Comparison of ENCODE assay signal across 31 cellular contexts in the genomic region with DNA sequence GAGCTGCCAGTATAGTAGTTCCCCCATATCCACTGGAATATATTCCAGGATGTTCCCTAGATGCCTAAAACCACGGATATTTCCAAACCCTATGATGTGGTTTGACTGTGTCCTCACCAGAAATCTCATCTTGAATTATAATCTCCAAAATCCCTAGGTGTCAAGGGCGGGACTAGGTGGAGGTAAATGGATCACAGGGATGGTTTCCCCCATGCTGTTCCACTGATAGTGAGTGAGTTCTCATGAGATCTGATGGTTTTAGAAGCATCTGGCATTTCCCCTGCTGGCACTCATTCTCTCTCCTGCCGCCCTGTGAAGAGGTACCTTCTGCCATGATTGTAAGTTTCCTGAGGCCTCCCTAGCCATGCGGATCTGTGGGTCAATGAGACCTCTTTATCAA.
DNase-seq lines count a peak whose midpoint lies in the region; TF ChIP-seq lines count a peak whose summit lies in the region.
"Had no signal": no experiment of that assay in that cellular context is flagged by ENCODE, and none has a peak within 500 bp of the region (broad histone marks: within the 10 kb centered on the region; RNA-seq: fewer than 3 reads in every experiment).

No MANE protein-coding gene starts in this region.

- no peak overlapping the region for H3K4me2 ChIP-seq in mesendoderm (ENCODE audit: low read length)
- H3K4me2 ChIP-seq: A549; BLaER1; BLaER1 treated with 17β-estradiol and CSF1 and Interleukin-3, amounts not matched to agents 10 nM and 100 nM had no signal

- H3K4me3 Mint-ChIP-seq in endodermal cell = no peak overlapping the region
- H3K4me3 Mint-ChIP-seq: B cell; CD14-positive monocyte; CD4-positive, alpha-beta memory T cell; CD4-positive, alpha-beta T cell; CD4-positive, CD25-positive, alpha-beta regulatory T cell; CD8-positive, alpha-beta memory T cell; CD8-positive, alpha-beta T cell had no signal

- 87 to 95% methylated on average over 2 to 4 of the region's 4 CpGs for WGBS in endodermal cell (ENCODE audit: insufficient coverage in 1 of 2, insufficient read length in 1 of 2), 2 experiments
- WGBS in mesendoderm (ENCODE audit: extremely low coverage, insufficient coverage, low lambda C conversion rate) = no CpG with 5 or more reads among the region's 4 CpGs

- H3K36me3 ChIP-seq in endodermal cell (ENCODE audit: control insufficient read depth, insufficient read depth, low read length) (no peaks in the 10 kb centered on the region), mesendoderm (ENCODE audit: control insufficient read depth, insufficient read depth, low read length) (no peaks in the 10 kb centered on the region)
- H3K36me3 ChIP-seq: BE2C; BLaER1; BLaER1 treated with 17β-estradiol and CSF1 and Interleukin-3, amounts not matched to agents 10 nM and 100 nM had no signal

- no peak overlapping the region for H3K56ac ChIP-seq in mesendoderm (ENCODE audit: low read length)

- H3K9me3 ChIP-seq in endodermal cell (ENCODE audit: control insufficient read depth, low read length) = peaks cover 12% of the 10 kb centered on the region
- H3K9me3 ChIP-seq: A549, BLaER1, Caco-2 had no signal

- no peaks in the 10 kb centered on the region for H3K79me2 ChIP-seq in mesendoderm (ENCODE audit: control insufficient read depth, insufficient read depth, low read length)

- no peaks in the 10 kb centered on the region for H3K79me1 ChIP-seq in mesendoderm (ENCODE audit: low read length)

- no peaks in the 10 kb centered on the region for H3K36me3 Mint-ChIP-seq in endodermal cell (ENCODE audit: low read depth)
- H3K36me3 Mint-ChIP-seq: CD14-positive monocyte; CD4-positive, alpha-beta memory T cell; CD4-positive, CD25-positive, alpha-beta regulatory T cell; CD8-positive, alpha-beta T cell had no signal

- H3K18ac ChIP-seq in mesendoderm (ENCODE audit: low read length) = no peak overlapping the region

- H3K4me3 ChIP-seq in endodermal cell (ENCODE audit: low read length) (no peak overlapping the region), mesendoderm (ENCODE audit: low read length) (no peak overlapping the region)
- H3K4me3 ChIP-seq: A549; BLaER1; BLaER1 treated with 17β-estradiol and CSF1 and Interleukin-3, amounts not matched to agents 10 nM and 100 nM had no signal

- peaks cover 7% of the 10 kb centered on the region for H3K27me3 ChIP-seq in endodermal cell (ENCODE audit: control insufficient read depth, insufficient read depth, low read length, poor library complexity, severe bottlenecking)
- H3K27me3 ChIP-seq in mesendoderm (ENCODE audit: insufficient read depth, low read length, poor library complexity) = no peaks in the 10 kb centered on the region
- H3K27me3 ChIP-seq: BE2C; BLaER1; BLaER1 treated with 17β-estradiol and CSF1 and Interleukin-3, amounts not matched to agents 10 nM and 100 nM had no signal

- H3K4me1 Mint-ChIP-seq in endodermal cell = peaks cover 18% of the 10 kb centered on the region
- H3K4me1 Mint-ChIP-seq: B cell; CD14-positive monocyte; CD4-positive, alpha-beta memory T cell; CD4-positive, CD25-positive, alpha-beta regulatory T cell; CD8-positive, alpha-beta memory T cell had no signal

- peak; percentile 67 for DNase-seq in endodermal cell
- DNase-seq in mesendoderm = peak; percentile 65
- DNase-seq in NCI-H1092 (lab: John Stamatoyannopoulos, UW) = no peak
- no peak for DNase-seq in NCI-H2171 (lab: John Stamatoyannopoulos, UW)
- DNase-seq: 8988T; ACHN; AML-193; BE2C; C1 segment of cervical spinal cord; Caco-2; Calu3; CD4-positive, alpha-beta memory T cell; CD4-positive, alpha-beta T cell; CD4-positive, CD25-positive, alpha-beta regulatory T cell; CD8-positive, alpha-beta memory T cell; CD8-positive, alpha-beta T cell; COR-L47; DMS 273 treated with DMSO at 0.1 percent for 48 hours; DMS153; DMS53; DMS79; DMS79 treated with DMSO at 0.1 percent for 48 hours; DND-41; EL had no signal

- H3K9ac ChIP-seq in endodermal cell (ENCODE audit: extremely low read depth, low read length, poor library complexity, severe bottlenecking) (no peak overlapping the region), mesendoderm (ENCODE audit: low read length) (no peak overlapping the region)
- H3K9ac ChIP-seq: BLaER1; BLaER1 treated with 17β-estradiol and CSF1 and Interleukin-3, amounts not matched to agents 10 nM and 100 nM had no signal

- H3K4me1 ChIP-seq in endodermal cell (ENCODE audit: control insufficient read depth, insufficient read depth, low read length) (no peaks in the 10 kb centered on the region), mesendoderm (ENCODE audit: control insufficient read depth, low read depth, low read length) (no peaks in the 10 kb centered on the region)
- H3K4me1 ChIP-seq: A549, BE2C, BLaER1, Caco-2 had no signal

- H3K23ac ChIP-seq in mesendoderm (ENCODE audit: low read length) = no peak overlapping the region

- H2BK15ac ChIP-seq in mesendoderm (replicated peaks; ENCODE audit: low read depth) = no peak overlapping the region

- H3K9me3 Mint-ChIP-seq in endodermal cell = peaks cover 1% of the 10 kb centered on the region
- H3K9me3 Mint-ChIP-seq: CD4-positive, alpha-beta T cell; CD8-positive, alpha-beta memory T cell; CD8-positive, alpha-beta T cell had no signal

- no peak overlapping the region for H2AK5ac ChIP-seq in mesendoderm (ENCODE audit: low read length)

- no peak overlapping the region for H4K8ac ChIP-seq in mesendoderm (ENCODE audit: low read depth, low read length)

- H3K4ac ChIP-seq in mesendoderm (ENCODE audit: low read depth, low read length) = no peak overlapping the region

- H3K27ac ChIP-seq in endodermal cell (ENCODE audit: low read depth, low read length) = no peak overlapping the region
- no peak overlapping the region for H3K27ac ChIP-seq in mesendoderm (ENCODE audit: low read depth, low read length)
- H3K27ac ChIP-seq: 22Rv1; A549; BLaER1; BLaER1 treated with 17β-estradiol and CSF1 and Interleukin-3, amounts not matched to agents 10 nM and 100 nM; C4-2B had no signal

- H2BK120ac ChIP-seq in mesendoderm (ENCODE audit: low read depth, low read length) = no peak overlapping the region

- H2BK5ac ChIP-seq in mesendoderm (ENCODE audit: low read length) = no peak overlapping the region

- no peak overlapping the region for H4K5ac ChIP-seq in mesendoderm (ENCODE audit: low read length)

- H3K27ac Mint-ChIP-seq in endodermal cell = no peak overlapping the region
- H3K27ac Mint-ChIP-seq: B cell; CD14-positive monocyte; CD4-positive, alpha-beta memory T cell; CD4-positive, alpha-beta T cell; CD4-positive, CD25-positive, alpha-beta regulatory T cell; CD8-positive, alpha-beta memory T cell; CD8-positive, alpha-beta T cell had no signal

- no peak for TF ChIP-seq CTCF in endodermal cell (conservative IDR thresholded peaks at IDR 0.05)

- H3K27me3 Mint-ChIP-seq in endodermal cell (ENCODE audit: insufficient read depth) = peaks cover 25% of the 10 kb centered on the region
- H3K27me3 Mint-ChIP-seq: B cell; CD4-positive, alpha-beta memory T cell; CD4-positive, alpha-beta T cell had no signal

Comparison
In these comparisons a context has a peak if more than half of its experiments do, and no peak if none do; other contexts are left out.
1. DNase-seq: peak in endodermal cell (single experiment) and mesendoderm (single experiment); none in NCI-H1092 (single experiment) and NCI-H2171 (single experiment).